Comparison of ENCODE assay signal across 1 cellular context in the genomic region with DNA sequence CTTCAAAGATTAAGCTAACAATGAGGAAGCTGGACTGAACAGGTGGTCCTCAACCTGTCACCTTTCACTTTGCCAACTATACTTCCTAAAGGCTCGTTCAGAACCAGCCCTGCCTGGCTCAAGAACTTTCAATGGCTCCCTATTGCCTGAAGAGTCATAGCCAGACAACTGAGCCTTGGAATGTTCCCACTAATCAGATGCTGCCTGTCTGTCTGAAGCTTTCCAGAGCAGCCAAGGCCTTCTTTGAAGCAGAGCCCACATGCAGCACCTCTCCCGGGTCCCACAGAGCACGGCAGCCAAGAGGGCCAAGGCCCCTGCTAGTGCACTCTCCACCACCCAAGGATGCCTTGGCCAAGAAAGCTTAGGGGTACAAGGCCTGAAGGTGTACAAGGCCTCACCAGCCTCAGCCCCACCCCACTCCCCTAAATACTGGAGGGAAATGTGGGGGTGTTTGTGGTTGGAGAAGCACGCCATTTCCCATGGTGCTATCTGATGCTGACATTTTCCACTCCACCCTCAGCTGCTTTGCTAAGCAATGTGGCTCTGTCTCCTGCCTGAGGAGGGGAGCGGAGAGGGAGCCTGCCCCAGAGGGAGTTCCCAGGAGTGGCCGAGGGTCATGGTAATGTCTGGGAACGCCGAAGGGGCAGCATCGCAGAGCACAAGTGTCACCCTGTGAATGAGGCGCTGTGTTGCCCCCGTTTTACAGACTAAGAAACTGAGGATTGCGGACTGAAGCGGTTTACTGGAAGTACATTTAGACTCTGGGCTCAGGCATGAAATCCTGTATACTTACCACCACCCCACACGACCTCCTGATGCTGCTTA.
TF ChIP-seq lines count a peak whose summit lies in the region.

No MANE protein-coding gene starts in this region.

TF ChIP-seq in K562, 482 proteins besides CTCF, POLR2A, EP300 and RAD21 (continued from another document and continues in another):
- TF ChIP-seq SREBF1 (IDR thresholded peaks at IDR 0.05; ENCODE audit: borderline replicate concordance, low read depth, low read length) (no peak), MCM2 (IDR thresholded peaks at IDR 0.05; ENCODE audit: low read depth) (no peak), POLR2H (tag; IDR thresholded peaks at IDR 0.05; ENCODE audit: low read depth) (no peak), BACH1 (tag; IDR thresholded peaks at IDR 0.05) (peak; percentile 47; the same call in 1 of the 2 replicates), HCFC1 (IDR thresholded peaks at IDR 0.05; ENCODE audit: low read depth, low read length) (no peak), TAF9B (IDR thresholded peaks at IDR 0.05; ENCODE audit: partially characterized antibody) (no peak), MBD2 (IDR thresholded peaks at IDR 0.05; ENCODE audit: borderline replicate concordance, low read depth) (no peak), SRF (CRISPR knock-in tag; IDR thresholded peaks at IDR 0.05) (no peak; a peak in 2 of 4 replicates), BRCA1 (IDR thresholded peaks at IDR 0.05) (no peak), BRCA1 (CRISPR knock-in tag; IDR thresholded peaks at IDR 0.05) (no peak), HMGN3 (IDR thresholded peaks at IDR 0.05; ENCODE audit: borderline replicate concordance, extremely low read depth, insufficient read length, low read depth, low read length) (no peak), ZNF644 (tag; IDR thresholded peaks at IDR 0.05; ENCODE audit: low read depth) (peak; percentile 70; the same call in 1 of the 2 replicates), RBBP5 (IDR thresholded peaks at IDR 0.05; ENCODE audit: borderline replicate concordance, insufficient read depth, low read length, poor library complexity, severe bottlenecking) (peak; percentile 44), ZFPM2 (CRISPR knock-in tag; IDR thresholded peaks at IDR 0.05) (no peak), ZNF282 (CRISPR knock-in tag; IDR thresholded peaks at IDR 0.05) (no peak), ZFP30 (CRISPR knock-in tag; IDR thresholded peaks at IDR 0.05; ENCODE audit: borderline replicate concordance) (no peak), ZNF408 (CRISPR knock-in tag; IDR thresholded peaks at IDR 0.05; ENCODE audit: low read depth) (no peak), TCFL5 (CRISPR knock-in tag; conservative IDR thresholded peaks at IDR 0.05) (0 out of 2 replicates have a peak, but pooled peaks have one; percentile 15), RBM14 (IDR thresholded peaks at IDR 0.05; ENCODE audit: borderline replicate concordance, insufficient read depth, low read depth, low read length) (no peak), CAMTA2 (CRISPR knock-in tag; conservative IDR thresholded peaks at IDR 0.05) (0 out of 2 replicates have a peak, but pooled peaks have one; percentile 35), POLR2G (IDR thresholded peaks at IDR 0.05; ENCODE audit: low read depth, low read length) (no peak)
- TF ChIP-seq, protein P1, sequence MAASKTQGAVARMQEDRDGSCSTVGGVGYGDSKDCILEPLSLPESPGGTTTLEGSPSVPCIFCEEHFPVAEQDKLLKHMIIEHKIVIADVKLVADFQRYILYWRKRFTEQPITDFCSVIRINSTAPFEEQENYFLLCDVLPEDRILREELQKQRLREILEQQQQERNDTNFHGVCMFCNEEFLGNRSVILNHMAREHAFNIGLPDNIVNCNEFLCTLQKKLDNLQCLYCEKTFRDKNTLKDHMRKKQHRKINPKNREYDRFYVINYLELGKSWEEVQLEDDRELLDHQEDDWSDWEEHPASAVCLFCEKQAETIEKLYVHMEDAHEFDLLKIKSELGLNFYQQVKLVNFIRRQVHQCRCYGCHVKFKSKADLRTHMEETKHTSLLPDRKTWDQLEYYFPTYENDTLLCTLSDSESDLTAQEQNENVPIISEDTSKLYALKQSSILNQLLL (CRISPR knock-in tag; IDR thresholded peaks at IDR 0.05; ENCODE audit: borderline replicate concordance) = no peak
- TF ChIP-seq, protein P2, sequence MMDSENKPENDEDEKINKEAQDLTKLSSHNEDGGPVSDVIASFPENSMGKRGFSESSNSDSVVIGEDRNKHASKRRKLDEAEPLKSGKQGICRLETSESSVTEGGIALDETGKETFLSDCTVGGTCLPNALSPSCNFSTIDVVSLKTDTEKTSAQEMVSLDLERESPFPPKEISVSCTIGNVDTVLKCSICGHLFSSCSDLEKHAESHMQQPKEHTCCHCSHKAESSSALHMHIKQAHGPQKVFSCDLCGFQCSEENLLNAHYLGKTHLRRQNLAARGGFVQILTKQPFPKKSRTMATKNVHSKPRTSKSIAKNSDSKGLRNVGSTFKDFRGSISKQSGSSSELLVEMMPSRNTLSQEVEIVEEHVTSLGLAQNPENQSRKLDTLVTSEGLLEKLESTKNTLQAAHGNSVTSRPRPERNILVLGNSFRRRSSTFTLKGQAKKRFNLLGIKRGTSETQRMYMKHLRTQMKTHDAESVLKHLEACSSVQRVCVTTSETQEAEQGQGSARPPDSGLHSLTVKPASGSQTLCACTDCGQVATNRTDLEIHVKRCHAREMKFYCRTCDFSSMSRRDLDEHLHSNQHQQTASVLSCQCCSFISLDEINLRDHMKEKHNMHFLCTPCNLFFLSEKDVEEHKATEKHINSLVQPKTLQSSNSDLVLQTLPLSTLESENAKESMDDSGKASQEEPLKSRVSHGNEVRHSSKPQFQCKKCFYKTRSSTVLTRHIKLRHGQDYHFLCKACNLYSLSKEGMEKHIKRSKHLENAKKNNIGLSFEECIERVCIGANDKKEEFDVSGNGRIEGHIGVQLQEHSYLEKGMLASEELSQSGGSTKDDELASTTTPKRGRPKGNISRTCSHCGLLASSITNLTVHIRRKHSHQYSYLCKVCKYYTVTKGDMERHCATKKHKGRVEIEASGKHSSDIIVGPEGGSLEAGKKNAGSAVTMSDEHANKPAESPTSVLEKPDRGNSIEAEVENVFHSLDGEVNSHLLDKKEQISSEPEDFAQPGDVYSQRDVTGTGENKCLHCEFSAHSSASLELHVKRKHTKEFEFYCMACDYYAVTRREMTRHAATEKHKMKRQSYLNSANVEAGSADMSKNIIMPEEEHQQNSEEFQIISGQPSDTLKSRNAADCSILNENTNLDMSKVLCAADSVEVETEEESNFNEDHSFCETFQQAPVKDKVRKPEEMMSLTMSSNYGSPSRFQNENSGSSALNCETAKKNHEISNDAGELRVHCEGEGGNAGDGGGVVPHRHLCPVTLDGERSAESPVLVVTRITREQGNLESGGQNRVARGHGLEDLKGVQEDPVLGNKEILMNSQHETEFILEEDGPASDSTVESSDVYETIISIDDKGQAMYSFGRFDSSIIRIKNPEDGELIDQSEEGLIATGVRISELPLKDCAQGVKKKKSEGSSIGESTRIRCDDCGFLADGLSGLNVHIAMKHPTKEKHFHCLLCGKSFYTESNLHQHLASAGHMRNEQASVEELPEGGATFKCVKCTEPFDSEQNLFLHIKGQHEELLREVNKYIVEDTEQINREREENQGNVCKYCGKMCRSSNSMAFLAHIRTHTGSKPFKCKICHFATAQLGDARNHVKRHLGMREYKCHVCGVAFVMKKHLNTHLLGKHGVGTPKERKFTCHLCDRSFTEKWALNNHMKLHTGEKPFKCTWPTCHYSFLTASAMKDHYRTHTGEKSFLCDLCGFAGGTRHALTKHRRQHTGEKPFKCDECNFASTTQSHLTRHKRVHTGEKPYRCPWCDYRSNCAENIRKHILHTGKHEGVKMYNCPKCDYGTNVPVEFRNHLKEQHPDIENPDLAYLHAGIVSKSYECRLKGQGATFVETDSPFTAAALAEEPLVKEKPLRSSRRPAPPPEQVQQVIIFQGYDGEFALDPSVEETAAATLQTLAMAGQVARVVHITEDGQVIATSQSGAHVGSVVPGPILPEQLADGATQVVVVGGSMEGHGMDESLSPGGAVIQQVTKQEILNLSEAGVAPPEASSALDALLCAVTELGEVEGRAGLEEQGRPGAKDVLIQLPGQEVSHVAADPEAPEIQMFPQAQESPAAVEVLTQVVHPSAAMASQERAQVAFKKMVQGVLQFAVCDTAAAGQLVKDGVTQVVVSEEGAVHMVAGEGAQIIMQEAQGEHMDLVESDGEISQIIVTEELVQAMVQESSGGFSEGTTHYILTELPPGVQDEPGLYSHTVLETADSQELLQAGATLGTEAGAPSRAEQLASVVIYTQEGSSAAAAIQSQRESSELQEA (IDR thresholded peaks at IDR 0.05; ENCODE audit: low read depth) = no peak
- TF ChIP-seq, protein P3, sequence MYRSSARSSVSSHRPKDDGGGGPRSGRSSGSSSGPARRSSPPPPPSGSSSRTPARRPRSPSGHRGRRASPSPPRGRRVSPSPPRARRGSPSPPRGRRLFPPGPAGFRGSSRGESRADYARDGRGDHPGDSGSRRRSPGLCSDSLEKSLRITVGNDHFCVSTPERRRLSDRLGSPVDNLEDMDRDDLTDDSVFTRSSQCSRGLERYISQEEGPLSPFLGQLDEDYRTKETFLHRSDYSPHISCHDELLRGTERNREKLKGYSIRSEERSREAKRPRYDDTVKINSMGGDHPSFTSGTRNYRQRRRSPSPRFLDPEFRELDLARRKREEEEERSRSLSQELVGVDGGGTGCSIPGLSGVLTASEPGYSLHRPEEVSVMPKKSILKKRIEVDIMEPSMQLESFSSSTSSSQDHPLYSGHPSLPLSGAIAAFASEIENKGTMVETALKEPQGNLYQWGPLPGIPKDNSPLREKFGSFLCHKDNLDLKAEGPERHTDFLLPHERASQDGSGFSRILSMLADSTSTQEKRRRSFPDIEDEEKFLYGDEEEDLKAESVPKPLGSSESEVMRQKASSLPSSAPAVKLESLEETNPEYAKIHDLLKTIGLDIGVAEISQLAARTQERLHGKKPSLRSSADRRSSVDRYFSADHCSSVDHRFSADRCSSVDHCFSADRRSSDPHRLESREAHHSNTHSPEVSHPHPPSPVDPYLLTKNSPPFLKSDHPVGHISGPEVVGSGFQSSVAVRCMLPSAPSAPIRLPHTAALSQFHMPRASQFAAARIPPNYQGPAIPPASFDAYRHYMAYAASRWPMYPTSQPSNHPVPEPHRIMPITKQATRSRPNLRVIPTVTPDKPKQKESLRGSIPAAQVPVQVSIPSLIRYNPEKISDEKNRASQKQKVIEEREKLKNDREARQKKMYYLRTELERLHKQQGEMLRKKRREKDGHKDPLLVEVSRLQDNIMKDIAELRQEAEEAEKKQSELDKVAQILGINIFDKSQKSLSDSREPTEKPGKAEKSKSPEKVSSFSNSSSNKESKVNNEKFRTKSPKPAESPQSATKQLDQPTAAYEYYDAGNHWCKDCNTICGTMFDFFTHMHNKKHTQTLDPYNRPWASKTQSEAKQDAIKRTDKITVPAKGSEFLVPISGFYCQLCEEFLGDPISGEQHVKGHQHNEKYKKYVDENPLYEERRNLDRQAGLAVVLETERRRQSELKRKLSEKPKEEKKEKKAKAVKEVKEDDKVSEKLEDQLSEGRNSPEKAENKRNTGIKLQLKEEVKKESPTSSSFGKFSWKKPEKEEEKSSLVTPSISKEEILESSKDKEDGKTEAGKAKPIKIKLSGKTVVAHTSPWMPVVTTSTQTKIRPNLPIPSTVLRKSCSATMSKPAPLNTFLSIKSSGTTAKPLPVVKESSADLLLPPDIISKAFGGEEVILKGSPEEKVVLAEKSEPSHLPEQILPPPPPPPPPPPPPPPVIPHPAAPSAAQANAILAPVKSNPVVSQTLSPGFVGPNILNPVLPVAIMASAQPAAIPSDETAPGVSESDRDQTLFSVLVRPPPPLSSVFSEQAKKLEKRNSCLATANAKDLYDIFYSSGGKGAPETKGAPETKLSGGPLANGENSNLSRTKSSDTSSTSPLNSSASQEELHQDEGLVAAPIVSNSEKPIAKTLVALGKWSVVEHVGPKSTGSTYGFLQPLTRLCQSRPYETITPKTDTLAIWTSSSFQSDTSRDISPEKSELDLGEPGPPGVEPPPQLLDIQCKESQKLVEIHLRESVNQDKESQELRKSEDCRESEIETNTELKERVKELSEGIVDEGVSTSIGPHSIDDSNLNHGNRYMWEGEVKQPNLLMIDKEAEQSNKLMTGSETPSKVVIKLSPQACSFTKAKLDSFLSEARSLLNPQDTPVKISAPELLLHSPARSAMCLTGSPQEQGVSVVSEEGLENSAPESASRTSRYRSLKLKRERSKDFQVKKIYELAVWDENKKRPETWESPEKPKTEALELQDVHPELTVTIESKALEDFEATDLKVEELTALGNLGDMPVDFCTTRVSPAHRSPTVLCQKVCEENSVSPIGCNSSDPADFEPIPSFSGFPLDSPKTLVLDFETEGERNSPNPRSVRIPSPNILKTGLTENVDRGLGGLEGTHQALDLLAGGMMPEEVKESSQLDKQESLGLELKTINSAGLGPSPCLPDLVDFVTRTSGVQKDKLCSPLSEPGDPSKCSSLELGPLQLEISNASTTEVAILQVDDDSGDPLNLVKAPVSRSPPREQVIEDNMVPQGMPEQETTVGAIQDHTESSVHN (IDR thresholded peaks at IDR 0.05; ENCODE audit: borderline replicate concordance in 1 of 2, low read depth in 1 of 2) = no peak
- TF ChIP-seq, protein P4, sequence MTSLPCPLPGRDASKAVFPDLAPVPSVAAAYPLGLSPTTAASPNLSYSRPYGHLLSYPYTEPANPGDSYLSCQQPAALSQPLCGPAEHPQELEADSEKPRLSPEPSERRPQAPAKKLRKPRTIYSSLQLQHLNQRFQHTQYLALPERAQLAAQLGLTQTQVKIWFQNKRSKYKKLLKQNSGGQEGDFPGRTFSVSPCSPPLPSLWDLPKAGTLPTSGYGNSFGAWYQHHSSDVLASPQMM (CRISPR knock-in tag; IDR thresholded peaks at IDR 0.05) = no peak
- TF ChIP-seq, protein P5, sequence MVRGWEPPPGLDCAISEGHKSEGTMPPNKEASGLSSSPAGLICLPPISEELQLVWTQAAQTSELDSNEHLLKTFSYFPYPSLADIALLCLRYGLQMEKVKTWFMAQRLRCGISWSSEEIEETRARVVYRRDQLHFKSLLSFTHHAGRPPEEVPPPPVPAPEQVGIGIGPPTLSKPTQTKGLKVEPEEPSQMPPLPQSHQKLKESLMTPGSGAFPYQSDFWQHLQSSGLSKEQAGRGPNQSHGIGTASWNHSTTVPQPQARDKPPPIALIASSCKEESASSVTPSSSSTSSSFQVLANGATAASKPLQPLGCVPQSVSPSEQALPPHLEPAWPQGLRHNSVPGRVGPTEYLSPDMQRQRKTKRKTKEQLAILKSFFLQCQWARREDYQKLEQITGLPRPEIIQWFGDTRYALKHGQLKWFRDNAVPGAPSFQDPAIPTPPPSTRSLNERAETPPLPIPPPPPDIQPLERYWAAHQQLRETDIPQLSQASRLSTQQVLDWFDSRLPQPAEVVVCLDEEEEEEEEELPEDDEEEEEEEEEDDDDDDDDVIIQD (CRISPR knock-in tag; IDR thresholded peaks at IDR 0.05) = peak; percentile 46; the same call in 1 of the 2 replicates
- TF ChIP-seq, protein P6, sequence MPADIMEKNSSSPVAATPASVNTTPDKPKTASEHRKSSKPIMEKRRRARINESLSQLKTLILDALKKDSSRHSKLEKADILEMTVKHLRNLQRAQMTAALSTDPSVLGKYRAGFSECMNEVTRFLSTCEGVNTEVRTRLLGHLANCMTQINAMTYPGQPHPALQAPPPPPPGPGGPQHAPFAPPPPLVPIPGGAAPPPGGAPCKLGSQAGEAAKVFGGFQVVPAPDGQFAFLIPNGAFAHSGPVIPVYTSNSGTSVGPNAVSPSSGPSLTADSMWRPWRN (IDR thresholded peaks at IDR 0.05; ENCODE audit: low read depth) = no peak
